In the genomic region with DNA sequence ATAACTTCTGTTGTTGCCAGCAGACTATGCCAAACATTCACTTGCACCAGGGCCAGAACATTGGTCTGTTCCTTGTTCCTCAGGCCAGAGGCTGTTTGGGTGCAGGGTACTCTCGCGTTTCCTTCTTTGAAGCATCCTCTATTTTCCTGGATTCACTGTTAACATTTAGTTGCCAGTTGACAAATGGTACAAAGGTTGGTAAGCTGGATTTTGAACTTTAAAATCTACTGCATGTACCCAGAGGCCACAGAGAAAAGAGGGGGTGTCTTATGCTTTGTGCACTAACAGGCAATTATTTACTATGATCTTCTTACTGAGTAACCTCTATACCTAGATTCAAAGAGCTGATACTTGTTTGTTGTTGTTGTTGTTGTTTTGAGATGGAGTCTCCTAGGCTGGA, we compare ENCODE assay signal across 1 cellular context.
TF ChIP-seq lines count a peak whose summit lies in the region.

No MANE protein-coding gene starts in this region.

TF ChIP-seq in IMR-90, 13 proteins besides CTCF, POLR2A, EP300 and RAD21:
- TF ChIP-seq CEBPB (IDR thresholded peaks at IDR 0.05; ENCODE audit: low read depth, low read length) (no peak), NFE2L2 (IDR thresholded peaks at IDR 0.05; ENCODE audit: low read depth, low read length) (no peak), MAZ (IDR thresholded peaks at IDR 0.05; ENCODE audit: borderline replicate concordance, low read depth, low read length) (no peak), BHLHE40 (IDR thresholded peaks at IDR 0.05; ENCODE audit: low read depth, low read length) (no peak), CHD1 (IDR thresholded peaks at IDR 0.05; ENCODE audit: low read depth, low read length) (no peak), MXI1 (IDR thresholded peaks at IDR 0.05; ENCODE audit: borderline replicate concordance, low read depth, low read length) (no peak), MAFK (IDR thresholded peaks at IDR 0.05; ENCODE audit: low read depth, low read length) (no peak), RCOR1 (IDR thresholded peaks at IDR 0.05; ENCODE audit: insufficient replicate concordance, low read length) (no peak), RFX5 (IDR thresholded peaks at IDR 0.05; ENCODE audit: low read depth, low read length) (no peak), SMC3 (IDR thresholded peaks at IDR 0.05; ENCODE audit: low read depth, low read length) (no peak), FOS (IDR thresholded peaks at IDR 0.05; ENCODE audit: low read depth, low read length) (no peak)
- TF ChIP-seq, protein P1, sequence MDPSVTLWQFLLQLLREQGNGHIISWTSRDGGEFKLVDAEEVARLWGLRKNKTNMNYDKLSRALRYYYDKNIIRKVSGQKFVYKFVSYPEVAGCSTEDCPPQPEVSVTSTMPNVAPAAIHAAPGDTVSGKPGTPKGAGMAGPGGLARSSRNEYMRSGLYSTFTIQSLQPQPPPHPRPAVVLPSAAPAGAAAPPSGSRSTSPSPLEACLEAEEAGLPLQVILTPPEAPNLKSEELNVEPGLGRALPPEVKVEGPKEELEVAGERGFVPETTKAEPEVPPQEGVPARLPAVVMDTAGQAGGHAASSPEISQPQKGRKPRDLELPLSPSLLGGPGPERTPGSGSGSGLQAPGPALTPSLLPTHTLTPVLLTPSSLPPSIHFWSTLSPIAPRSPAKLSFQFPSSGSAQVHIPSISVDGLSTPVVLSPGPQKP (IDR thresholded peaks at IDR 0.05; ENCODE audit: borderline replicate concordance, low read depth, low read length) = no peak
- TF ChIP-seq, protein P2, sequence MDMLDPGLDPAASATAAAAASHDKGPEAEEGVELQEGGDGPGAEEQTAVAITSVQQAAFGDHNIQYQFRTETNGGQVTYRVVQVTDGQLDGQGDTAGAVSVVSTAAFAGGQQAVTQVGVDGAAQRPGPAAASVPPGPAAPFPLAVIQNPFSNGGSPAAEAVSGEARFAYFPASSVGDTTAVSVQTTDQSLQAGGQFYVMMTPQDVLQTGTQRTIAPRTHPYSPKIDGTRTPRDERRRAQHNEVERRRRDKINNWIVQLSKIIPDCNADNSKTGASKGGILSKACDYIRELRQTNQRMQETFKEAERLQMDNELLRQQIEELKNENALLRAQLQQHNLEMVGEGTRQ (IDR thresholded peaks at IDR 0.05; ENCODE audit: low read depth, low read length) = no peak
